In genomic region chr2:57862153-57862552, GRCh38 we compare ENCODE assay signal across 20 cellular contexts.
DNase-seq lines count a peak whose midpoint lies in the region; FAIRE-seq and TF ChIP-seq lines count a peak whose summit lies in the region.
"Had no signal": no experiment of that assay in that cellular context is flagged by ENCODE, and none has a peak within 500 bp of the region (broad histone marks: within the 10 kb centered on the region; RNA-seq: fewer than 3 reads in every experiment).

No MANE protein-coding gene starts in this region.

- intact Hi-C loops in PC-9 (cut with micrococcal nuclease; ENCODE audit: unreplicated experiment) = no loop called here
- intact Hi-C loops in kidney (cut with DNase I) = no loop called here

- H3K79me2 ChIP-seq in PC-9 (ENCODE audit: low read depth) = no peaks in the 10 kb centered on the region

- peak overlapping the region; percentile 13; the same call in 1 of the 2 replicates for H3K4me2 ChIP-seq in PC-9

- H3K9me3 ChIP-seq in PC-9 (ENCODE audit: insufficient read depth, low read depth) = 0 out of 2 replicates have a peak, but pooled peaks cover 3% of the 10 kb centered on the region
- no peaks in the 10 kb centered on the region for H3K9me3 ChIP-seq in kidney (ENCODE audit: control insufficient read depth in 1 of 2, low read length in 2 of 2)

- POLR2A ChIA-PET in PC-9 (lab: Charles Lee; ENCODE audit: unreplicated experiment) = interaction anchor here (0.6 kb wide), 1 partner anchor 604 kb away, joined by 5 read pairs; no protein-coding TSS in a partner anchor

- H3K9ac ChIP-seq in kidney (ENCODE audit: low read length in 2 of 2) = no peak overlapping the region

- no peaks in the 10 kb centered on the region for H3K27me3 ChIP-seq in PC-9 (ENCODE audit: insufficient read depth, low read depth)
- no peaks in the 10 kb centered on the region for H3K27me3 ChIP-seq in bronchial epithelial cell (ENCODE audit: control insufficient read depth, insufficient read depth, low read length)

- H4K20me1 ChIP-seq in PC-9 (ENCODE audit: insufficient read depth) = no peaks in the 10 kb centered on the region

- H3K9me2 ChIP-seq in PC-9 (ENCODE audit: insufficient read depth) = no peaks in the 10 kb centered on the region

- CTCF ChIA-PET in PC-9 (lab: Charles Lee) = interaction anchor here (0.5 kb wide), 1 partner anchor 101 kb away, joined by 3 read pairs; no protein-coding TSS in a partner anchor

- 0 out of 2 replicates have a peak overlapping the region, but pooled peaks have one; percentile 0 for H2AFZ ChIP-seq in PC-9

- 0 out of 2 replicates have a peak overlapping the region, but pooled peaks have one; percentile 6 for H3K27ac ChIP-seq in PC-9
- H3K27ac ChIP-seq in kidney (ENCODE audit: low read depth in 2 of 2, low read length in 2 of 2) = no peak overlapping the region
- H3K27ac ChIP-seq: HL-60 had no signal

- DNase-seq in HPDE6-E6E7 (ENCODE audit: extremely low spot score) (peak; percentile 17), PC-9 (peak in 1 of 2 experiments; percentile 59), bronchial epithelial cell (ENCODE audit: low read depth) (peak; percentile 90), kidney tubule cell (ENCODE audit: low spot score) (peak; percentile 36), GDM1 (lab: John Stamatoyannopoulos, UW) (no peak), SW480 (ENCODE audit: low spot score) (no peak), kidney (no peak), MV-4-11 (lab: John Stamatoyannopoulos, UW) (no peak)
- DNase-seq: 8988T, Calu3, DMS79 treated with DMSO at 0.1 percent for 48 hours, Karpas-422, NCI-H1105, NCI-H1436 treated with DMSO at 0.1 percent for 48 hours, NCI-H2029, NCI-H446, SHP77 had no signal

- no peaks in the 10 kb centered on the region for H3F3A ChIP-seq in PC-9 (ENCODE audit: insufficient read depth, low read depth)

- H3K4me3 ChIP-seq in PC-9 (no peak overlapping the region), bronchial epithelial cell (ENCODE audit: low read depth, low read length) (no peak overlapping the region), kidney (ENCODE audit: low read length in 2 of 2) (no peak overlapping the region)

- H3K36me3 ChIP-seq in PC-9 (ENCODE audit: low read depth) (no peaks in the 10 kb centered on the region), bronchial epithelial cell (ENCODE audit: control insufficient read depth, insufficient read depth, low read length) (no peaks in the 10 kb centered on the region), kidney (ENCODE audit: control insufficient read depth in 1 of 2, insufficient read depth in 2 of 2, low read length in 2 of 2) (no peaks in the 10 kb centered on the region)

- FAIRE-seq in bronchial epithelial cell (lab: Jason Lieb, UNC) = no peak
- FAIRE-seq in kidney (lab: Jason Lieb, UNC) = no peak
- FAIRE-seq: GM19239, HepG2 had no signal

- no TSS peak for BruUV-seq in PC-9 (replicated peaks; lab: Mats Ljungman, UMichigan)

- no peak for TF ChIP-seq CTCF in PC-9 (conservative IDR thresholded peaks at IDR 0.05)
- TF ChIP-seq CTCF in bronchial epithelial cell (IDR thresholded peaks at IDR 0.05; ENCODE audit: insufficient read depth, low read length, severe bottlenecking) = no peak
- TF ChIP-seq CTCF in kidney (IDR thresholded peaks at IDR 0.05; ENCODE audit: borderline replicate concordance, extremely low read depth, insufficient read depth) = no peak

- H3K4me1 ChIP-seq in PC-9 (replicated peaks; ENCODE audit: insufficient read depth) = peaks cover 17% of the 10 kb centered on the region
- H3K4me1 ChIP-seq in kidney (ENCODE audit: control insufficient read depth in 1 of 2, insufficient read depth in 1 of 2, low read depth in 1 of 2, low read length in 2 of 2) = no peaks in the 10 kb centered on the region

Comparison
In these comparisons a context has a peak if more than half of its experiments do, and no peak if none do; other contexts are left out.
1. DNase-seq: peak in HPDE6-E6E7 (single experiment), bronchial epithelial cell (single experiment) and kidney tubule cell (single experiment); none in GDM1 (single experiment), SW480 (single experiment), kidney (single experiment) and MV-4-11 (single experiment).